ENCODE assay signal across 6 cellular contexts in the genomic region with DNA sequence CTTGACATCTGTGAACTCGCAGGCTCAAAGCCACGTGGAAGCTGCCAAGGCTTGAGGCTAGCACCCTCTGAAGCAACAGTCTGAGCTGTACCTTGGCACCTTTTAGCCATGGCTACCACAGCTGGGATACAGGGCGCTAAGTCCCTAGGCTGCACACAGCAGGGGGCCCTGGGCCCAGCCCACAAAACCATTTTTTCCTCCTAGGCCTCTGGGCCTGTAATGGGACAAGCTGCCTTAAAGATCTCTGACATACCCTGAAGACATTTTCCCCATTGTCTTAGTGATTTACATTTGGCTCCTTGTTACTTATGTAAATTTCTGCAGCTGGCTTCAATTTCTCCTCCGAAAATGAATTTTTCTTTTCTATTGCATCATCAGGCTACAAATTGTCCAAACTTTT.
"Had no signal": no experiment of that assay in that cellular context is flagged by ENCODE, and none has a peak within 500 bp of the region (broad histone marks: within the 10 kb centered on the region; RNA-seq: fewer than 3 reads in every experiment).

No MANE protein-coding gene starts in this region.

- DNase-seq: H7, KG1 had no signal

- H2AFZ ChIP-seq: GM23338 had no signal

- ATAC-seq: GM23338, HCT116 had no signal

- H3K4me3 ChIP-seq: GM23338, HAP-1 had no signal

- H3K36me3 ChIP-seq: HAP-1 had no signal

- FAIRE-seq: HTR-8/SVneo had no signal

- H3K4me2 ChIP-seq: GM23338 had no signal

- H3K4me1 ChIP-seq: HAP-1 had no signal
